8 cellular contexts compared by ENCODE assay signal in the genomic region with DNA sequence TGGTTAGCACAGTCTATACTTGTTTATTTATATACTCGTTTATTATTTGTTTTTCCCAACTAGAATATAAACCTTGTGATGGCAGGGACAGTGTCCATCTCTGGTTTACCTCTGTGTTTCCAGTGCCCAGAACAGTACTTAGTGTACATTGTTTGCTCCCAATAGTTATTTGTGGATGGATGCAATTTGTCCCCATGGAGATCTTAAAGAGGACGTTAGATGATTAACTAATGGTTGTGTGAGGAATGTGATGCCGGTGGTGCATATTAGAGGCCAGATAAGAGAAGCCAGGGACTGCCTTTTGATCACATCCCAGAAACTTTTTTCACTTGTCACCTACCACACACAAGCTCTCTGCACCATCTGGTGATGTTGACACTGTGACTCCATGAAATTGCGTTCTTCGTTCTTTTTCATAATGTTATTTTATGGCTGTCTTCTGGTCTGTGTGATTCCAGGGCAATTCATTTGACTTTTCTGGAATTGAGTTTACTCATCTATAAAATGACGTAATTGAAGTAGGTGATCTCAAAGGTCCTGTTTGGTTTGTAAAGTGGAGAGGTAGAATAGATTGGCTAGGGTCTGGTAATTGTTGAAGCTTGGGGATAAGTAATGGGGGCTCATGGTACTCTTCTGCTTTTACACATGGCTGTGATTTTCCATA. TPM values are rescaled to one million over a fixed set of nuclear protein-coding genes. Genes with fewer than 3 reads are reported as not detected.
DNase-seq lines count a peak whose midpoint lies in the region; ATAC-seq, FAIRE-seq and TF ChIP-seq lines count a peak whose summit lies in the region.

No MANE protein-coding gene starts in this region.

- no peak overlapping the region for H2BK12ac ChIP-seq in neuronal stem cell (ENCODE audit: low read length)

- H4K20me1 ChIP-seq in SK-N-SH (ENCODE audit: insufficient read depth): no peaks in the 10 kb centered on the region
- no peaks in the 10 kb centered on the region for H4K20me1 ChIP-seq in keratinocyte (ENCODE audit: control insufficient read depth, extremely low read depth, insufficient read depth, low read length)

- peaks cover 45% of the 10 kb centered on the region for H3K4me1 Mint-ChIP-seq in activated T-helper 2 cell treated with anti-CD3 and anti-CD28 coated beads, Interferon-gamma antibody, Interleukin-2, Interleukin-4, amounts not matched to agents 10 μg/mL and 5 μg/mL and 100 μg/mL, durations not matched to agents 14 hours and 24 hours and 36 hours (ENCODE audit: low read depth)
- peaks cover 42% of the 10 kb centered on the region for H3K4me1 Mint-ChIP-seq in stimulated activated naive CD8-positive, alpha-beta T cell treated with anti-CD3 and anti-CD28 coated beads, Interleukin-15, amount 100 ng/mL, for 72 hours

- H3K79me2 ChIP-seq in SK-N-SH (ENCODE audit: insufficient read depth): peaks cover 84% of the 10 kb centered on the region
- H3K79me2 ChIP-seq in keratinocyte (ENCODE audit: control insufficient read depth, insufficient read depth, low read length): peaks cover 64% of the 10 kb centered on the region

- H3K36me3 Mint-ChIP-seq in activated T-helper 2 cell treated with anti-CD3 and anti-CD28 coated beads, Interferon-gamma antibody, Interleukin-2, Interleukin-4, amounts not matched to agents 10 μg/mL and 5 μg/mL and 100 μg/mL, durations not matched to agents 14 hours and 24 hours and 36 hours (ENCODE audit: low read depth): peaks cover 58% of the 10 kb centered on the region

- H3K27ac ChIP-seq in SK-N-SH (ENCODE audit: low read depth in 2 of 2, low read length in 1 of 2) (no peak overlapping the region), keratinocyte (ENCODE audit: control insufficient read depth, insufficient read depth, low read length) (peak overlapping the region; percentile 91), neuronal stem cell (replicated peaks; ENCODE audit: low read length) (no peak overlapping the region)

- 62% methylated on average over 6 of the region's 6 CpGs for WGBS in SK-N-SH (ENCODE audit: low lambda C conversion rate)
- no CpG with 5 or more reads among the region's 6 CpGs for WGBS in neuronal stem cell (ENCODE audit: extremely low coverage in 2 of 2, insufficient read length in 2 of 2, insufficient replicate concordance in 1 of 2), 2 donors

- peaks cover 6 to 7% of the 10 kb centered on the region in 2 experiments; a peak in 2 of 4 replicates for H3K4me1 ChIP-seq in SK-N-SH (ENCODE audit: control insufficient read depth in 1 of 2, insufficient read depth in 2 of 2, low read depth in 1 of 2, low read length in 1 of 2)
- H3K4me1 ChIP-seq in keratinocyte (ENCODE audit: control insufficient read depth, extremely low read depth, insufficient read depth, low read length): peaks cover 23% of the 10 kb centered on the region
- H3K4me1 ChIP-seq in neuronal stem cell (ENCODE audit: control insufficient read depth in 2 of 2, insufficient read depth in 1 of 2, low read depth in 1 of 2, low read length in 2 of 2): peaks cover 4 to 6% of the 10 kb centered on the region in 2 donors

- H3K4me2 ChIP-seq in SK-N-SH (peak overlapping the region; percentile 91), keratinocyte (ENCODE audit: control insufficient read depth, extremely low read depth, insufficient read depth, low read depth, low read length) (peak overlapping the region; percentile 86), neuronal stem cell (ENCODE audit: insufficient read depth, low read length, poor library complexity, severe bottlenecking) (no peak overlapping the region)

- no peak overlapping the region for H2BK5ac ChIP-seq in neuronal stem cell (ENCODE audit: low read length)

- POLR2A ChIA-PET in SK-N-SH (lab: Yijun Ruan, JAX): no interaction called here

- H3K9me1 ChIP-seq in keratinocyte (ENCODE audit: control insufficient read depth, extremely low read depth, insufficient read depth, low read length): no peaks in the 10 kb centered on the region

- H3K18ac ChIP-seq in neuronal stem cell (ENCODE audit: low read length): no peak overlapping the region

- H3K27me3 ChIP-seq in SK-N-SH (ENCODE audit: insufficient read depth) (no peaks in the 10 kb centered on the region), keratinocyte (ENCODE audit: control insufficient read depth, extremely low read depth, insufficient read depth, low read length) (no peaks in the 10 kb centered on the region), neuronal stem cell (ENCODE audit: control insufficient read depth in 3 of 3, insufficient read depth in 3 of 3, low read depth in 1 of 3, low read length in 3 of 3) (no peaks in the 10 kb centered on the region)

- H3F3A ChIP-seq in SK-N-SH (replicated peaks; ENCODE audit: insufficient read depth): no peaks in the 10 kb centered on the region

- no peak for TF ChIP-seq EP300 in SK-N-SH (IDR thresholded peaks at IDR 0.05; ENCODE audit: borderline replicate concordance in 1 of 2, low read depth in 1 of 2, low read length in 1 of 2)

- H3K36me3 ChIP-seq in SK-N-SH (replicated peaks in 1 of 2; ENCODE audit: control insufficient read depth in 1 of 2, insufficient read depth in 2 of 2, low read length in 1 of 2) (peaks cover 15 to 22% of the 10 kb centered on the region in 2 experiments), keratinocyte (ENCODE audit: control insufficient read depth in 2 of 2, extremely low read depth in 1 of 2, insufficient read depth in 2 of 2, low read length in 2 of 2) (peaks cover 0 to 2% of the 10 kb centered on the region in 2 experiments), neuronal stem cell (replicated peaks in 1 of 2; ENCODE audit: control insufficient read depth in 2 of 2, insufficient read depth in 2 of 2, low read length in 2 of 2) (peaks cover 0 to 34% of the 10 kb centered on the region in 2 donors)

- no peak for ATAC-seq in SK-N-SH treated with all-trans-retinoic acid at 6 μM for 48 hours
- no peak for ATAC-seq in stimulated activated naive CD8-positive, alpha-beta T cell treated with anti-CD3 and anti-CD28 coated beads, Interleukin-15, amount 100 ng/mL, for 72 hours
- ATAC-seq in GM18870 (IDR thresholded peaks at IDR 0.05; ENCODE audit: unreplicated experiment): no peak

- H4K91ac ChIP-seq in neuronal stem cell (ENCODE audit: low read depth, low read length, poor library complexity): no peak overlapping the region

- H2AK5ac ChIP-seq in neuronal stem cell (ENCODE audit: low read depth, low read length): no peak overlapping the region

- no peak for FAIRE-seq in keratinocyte (lab: Jason Lieb, UNC)

- dilution Hi-C loops in keratinocyte (cut with MboI; ENCODE audit: extremely low pct_ligation_motif_present, low sequenced_read_pairs): no loop called here

- no peaks in the 10 kb centered on the region for H3K9me3 ChIP-seq in SK-N-SH
- H3K9me3 ChIP-seq in keratinocyte (ENCODE audit: control insufficient read depth, low read depth, low read length): no peaks in the 10 kb centered on the region
- H3K9me3 ChIP-seq in neuronal stem cell (replicated peaks in 1 of 2; ENCODE audit: control insufficient read depth in 2 of 2, insufficient read depth in 1 of 2, low read depth in 1 of 2, low read length in 2 of 2): peaks cover 0 to 22% of the 10 kb centered on the region in 2 donors

- H2BK15ac ChIP-seq in neuronal stem cell (ENCODE audit: low read length): no peak overlapping the region

- CTCF ChIA-PET in SK-N-SH (lab: Yijun Ruan, JAX): interaction anchor here (0.7 to 1.2 kb wide), 2 partner anchors 8 to 23 kb away, joined by 3 read pairs; no protein-coding TSS in a partner anchor

- no peaks in the 10 kb centered on the region for H3K27me3 Mint-ChIP-seq in activated T-helper 2 cell treated with anti-CD3 and anti-CD28 coated beads, Interferon-gamma antibody, Interleukin-2, Interleukin-4, amounts not matched to agents 10 μg/mL and 5 μg/mL and 100 μg/mL, durations not matched to agents 14 hours and 24 hours and 36 hours (ENCODE audit: low read depth)
- no peaks in the 10 kb centered on the region for H3K27me3 Mint-ChIP-seq in stimulated activated naive CD8-positive, alpha-beta T cell treated with anti-CD3 and anti-CD28 coated beads, Interleukin-15, amount 100 ng/mL, for 72 hours

- peaks cover 8% of the 10 kb centered on the region for H3K9me3 Mint-ChIP-seq in activated T-helper 2 cell treated with anti-CD3 and anti-CD28 coated beads, Interferon-gamma antibody, Interleukin-2, Interleukin-4, amounts not matched to agents 10 μg/mL and 5 μg/mL and 100 μg/mL, durations not matched to agents 14 hours and 24 hours and 36 hours
- no peaks in the 10 kb centered on the region for H3K9me3 Mint-ChIP-seq in stimulated activated naive CD8-positive, alpha-beta T cell treated with anti-CD3 and anti-CD28 coated beads, Interleukin-15, amount 100 ng/mL, for 72 hours

- intact Hi-C loops in activated T-helper 2 cell treated with anti-CD3 and anti-CD28 coated beads, Interferon-gamma antibody, Interleukin-2, Interleukin-4, amounts not matched to agents 10 μg/mL and 5 μg/mL and 100 μg/mL, durations not matched to agents 14 hours and 24 hours and 36 hours (cut with micrococcal nuclease): no loop called here

- H4K8ac ChIP-seq in neuronal stem cell (ENCODE audit: low read depth, low read length): no peak overlapping the region

- no peak overlapping the region for H3K4ac ChIP-seq in neuronal stem cell (ENCODE audit: low read length)

- peak overlapping the region; percentile 98 to 99 for H3K4me3 ChIP-seq in SK-N-SH (ENCODE audit: low read depth in 2 of 2, low read length in 1 of 2)
- peak overlapping the region; percentile 89 to 99 (median 92) for H3K4me3 ChIP-seq in keratinocyte (ENCODE audit: control insufficient read depth in 2 of 3, extremely low read depth in 1 of 3, insufficient read depth in 2 of 3, low read depth in 1 of 3, low read length in 3 of 3)
- peak overlapping the region in 1 of 2 donors; percentile 96 for H3K4me3 ChIP-seq in neuronal stem cell (ENCODE audit: low read length in 2 of 2)

- peak overlapping the region; percentile 68 for H3K27ac Mint-ChIP-seq in activated T-helper 2 cell treated with anti-CD3 and anti-CD28 coated beads, Interferon-gamma antibody, Interleukin-2, Interleukin-4, amounts not matched to agents 10 μg/mL and 5 μg/mL and 100 μg/mL, durations not matched to agents 14 hours and 24 hours and 36 hours
- H3K27ac Mint-ChIP-seq in stimulated activated naive CD8-positive, alpha-beta T cell treated with anti-CD3 and anti-CD28 coated beads, Interleukin-15, amount 100 ng/mL, for 72 hours: peak overlapping the region in 1 of 2 donors; percentile 93

- no peak for DNase-seq in SK-N-SH
- DNase-seq in activated T-helper 2 cell treated with anti-CD3 and anti-CD28 coated beads, Interferon-gamma antibody, Interleukin-2, Interleukin-4, amounts not matched to agents 10 μg/mL and 5 μg/mL and 100 μg/mL, durations not matched to agents 14 hours and 24 hours and 36 hours (ENCODE audit: low spot score): no peak
- no peak for DNase-seq in keratinocyte (ENCODE audit: low read depth, low spot score)
- no peak for DNase-seq in stimulated activated naive CD8-positive, alpha-beta T cell treated with anti-CD3 and anti-CD28 coated beads, Interleukin-15, amount 100 ng/mL, for 72 hours
- DNase-seq in neuronal stem cell (ENCODE audit: low spot score): no peak
- DNase-seq in AG08395 (ENCODE audit: low spot score): no peak

- no peak overlapping the region for H2AFZ ChIP-seq in SK-N-SH (ENCODE audit: low read depth)
- H2AFZ ChIP-seq in keratinocyte (ENCODE audit: control insufficient read depth, low read length): no peak overlapping the region
- H2AFZ ChIP-seq in neuronal stem cell (ENCODE audit: low read length): no peak overlapping the region

- no peak overlapping the region for H3K23ac ChIP-seq in neuronal stem cell (ENCODE audit: low read depth, low read length, poor library complexity)

- H3K14ac ChIP-seq in neuronal stem cell (ENCODE audit: low read length): no peak overlapping the region

- no peaks in the 10 kb centered on the region for H3K9me2 ChIP-seq in SK-N-SH

- peak overlapping the region; percentile 96 for H3K4me3 Mint-ChIP-seq in activated T-helper 2 cell treated with anti-CD3 and anti-CD28 coated beads, Interferon-gamma antibody, Interleukin-2, Interleukin-4, amounts not matched to agents 10 μg/mL and 5 μg/mL and 100 μg/mL, durations not matched to agents 14 hours and 24 hours and 36 hours (ENCODE audit: low read depth)
- H3K4me3 Mint-ChIP-seq in stimulated activated naive CD8-positive, alpha-beta T cell treated with anti-CD3 and anti-CD28 coated beads, Interleukin-15, amount 100 ng/mL, for 72 hours: peak overlapping the region; percentile 75 to 97

- TF ChIP-seq CTCF in SK-N-SH (IDR thresholded peaks at IDR 0.05): no peak
- no peak for TF ChIP-seq CTCF in keratinocyte (optimal IDR thresholded peaks at IDR 0.05 in 1 of 3, IDR thresholded peaks at IDR 0.05 in 1 of 3, conservative IDR thresholded peaks at IDR 0.05 in 1 of 3; ENCODE audit: extremely low read depth in 1 of 3, insufficient read depth in 2 of 3, low read length in 3 of 3)

- peaks cover 2% of the 10 kb centered on the region for H3K79me1 ChIP-seq in neuronal stem cell (ENCODE audit: low read depth, low read length)

- H2BK120ac ChIP-seq in neuronal stem cell (ENCODE audit: low read depth, low read length): no peak overlapping the region

- H3K9ac ChIP-seq in SK-N-SH: no peak overlapping the region
- H3K9ac ChIP-seq in keratinocyte (ENCODE audit: control insufficient read depth, extremely low read depth, insufficient read depth, low read length): peak overlapping the region; percentile 95
- no peak overlapping the region for H3K9ac ChIP-seq in neuronal stem cell (ENCODE audit: low read depth, low read length, poor library complexity)

- no peak for TF ChIP-seq RAD21 in SK-N-SH (IDR thresholded peaks at IDR 0.05; ENCODE audit: low read length)

RNA-seq across cellular contexts. Expression of a gene that starts 1.2 kb away (rescaled TPM):
- polyA plus RNA-seq in SK-N-SH (2012; rRNA removed): 8.7 and 11.4 TPM in 2 replicates
- 9.2 and 10.9 TPM in 2 replicates for polyA plus RNA-seq in SK-N-SH (2012; cell fraction: cytosol; rRNA removed)
- polyA plus RNA-seq in SK-N-SH (2012; cell fraction: nucleus; rRNA removed): 8.2 and 8.9 TPM in 2 replicates
- total RNA-seq in activated T-helper 2 cell treated with anti-CD3 and anti-CD28 coated beads, Interferon-gamma antibody, Interleukin-2, Interleukin-4, amounts not matched to agents 10 μg/mL and 5 μg/mL and 100 μg/mL, durations not matched to agents 14 hours and 24 hours and 36 hours: 24.9 and 28.1 TPM in 2 replicates
- polyA plus RNA-seq in keratinocyte: 10.3 to 15.6 TPM (median 14.3 TPM) in 3 replicates
- polyA plus RNA-seq in keratinocyte (2011; ENCODE audit: low read depth): 8.0 TPM
- polyA plus RNA-seq in keratinocyte (2011; cell fraction: cytosol; rRNA removed): 13.1 and 14.8 TPM in 2 replicates
- polyA plus RNA-seq in keratinocyte (2011; cell fraction: nucleus; rRNA removed): 9.8 and 10.9 TPM in 2 replicates
- polyA plus RNA-seq in keratinocyte (2012; ENCODE audit: low replicate concordance): 8.6 and 11.3 TPM in 2 replicates
- 13.8 to 17.6 TPM (median 17.0 TPM) in 3 replicates for polyA minus RNA-seq in keratinocyte
- 22.6 TPM for polyA minus RNA-seq in keratinocyte (2011; cell fraction: cytosol; rRNA and poly(A)+ RNA removed)
- polyA minus RNA-seq in keratinocyte (2011; cell fraction: nucleus; rRNA and poly(A)+ RNA removed): 10.2 and 20.2 TPM in 2 replicates
- polyA plus RNA-seq in neuronal stem cell (2013, experiment 1 of 2): 11.9 TPM
- polyA plus RNA-seq in neuronal stem cell (2013, experiment 2 of 2): 11.7 TPM
